Comparison of ENCODE assay signal across 1 cellular context in the genomic region with DNA sequence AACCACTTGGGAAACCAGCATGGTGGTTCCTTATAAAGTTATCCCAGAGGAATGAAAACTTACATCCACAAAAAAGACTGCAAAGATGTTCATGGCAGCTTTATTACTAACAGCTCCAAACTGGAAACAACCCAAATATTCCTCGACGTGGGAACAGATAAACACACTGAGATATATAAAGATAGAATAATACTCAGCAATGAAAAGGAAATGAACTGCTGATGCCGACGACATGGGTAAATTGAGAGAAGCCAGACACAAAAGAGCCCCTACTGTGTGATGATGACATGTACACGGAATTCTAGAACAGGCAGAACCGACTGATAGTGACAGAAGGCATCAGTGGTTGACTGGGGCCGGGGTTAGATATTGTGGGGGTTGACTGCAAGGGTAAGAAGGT.
A peak's percentile ranks its signal among the peaks of the same experiment; 100 is the strongest.
TF ChIP-seq lines count a peak whose summit lies in the region.

No MANE protein-coding gene starts in this region.

TF ChIP-seq in HepG2, 621 proteins besides CTCF, POLR2A, EP300 and RAD21:
- TF ChIP-seq ZNF788 (CRISPR knock-in tag; IDR thresholded peaks at IDR 0.05; ENCODE audit: borderline replicate concordance) (0 out of 2 replicates have a peak, but pooled peaks have one; percentile 8), ZNF430 (CRISPR knock-in tag; IDR thresholded peaks at IDR 0.05) (0 out of 2 replicates have a peak, but pooled peaks have one; percentile 29), ZKSCAN1 (IDR thresholded peaks at IDR 0.05; ENCODE audit: low read length) (peak; percentile 24; the same call in 1 of the 2 replicates)
- TF ChIP-seq, protein P1, sequence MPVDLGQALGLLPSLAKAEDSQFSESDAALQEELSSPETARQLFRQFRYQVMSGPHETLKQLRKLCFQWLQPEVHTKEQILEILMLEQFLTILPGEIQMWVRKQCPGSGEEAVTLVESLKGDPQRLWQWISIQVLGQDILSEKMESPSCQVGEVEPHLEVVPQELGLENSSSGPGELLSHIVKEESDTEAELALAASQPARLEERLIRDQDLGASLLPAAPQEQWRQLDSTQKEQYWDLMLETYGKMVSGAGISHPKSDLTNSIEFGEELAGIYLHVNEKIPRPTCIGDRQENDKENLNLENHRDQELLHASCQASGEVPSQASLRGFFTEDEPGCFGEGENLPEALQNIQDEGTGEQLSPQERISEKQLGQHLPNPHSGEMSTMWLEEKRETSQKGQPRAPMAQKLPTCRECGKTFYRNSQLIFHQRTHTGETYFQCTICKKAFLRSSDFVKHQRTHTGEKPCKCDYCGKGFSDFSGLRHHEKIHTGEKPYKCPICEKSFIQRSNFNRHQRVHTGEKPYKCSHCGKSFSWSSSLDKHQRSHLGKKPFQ (CRISPR knock-in tag; IDR thresholded peaks at IDR 0.05; ENCODE audit: insufficient replicate concordance) = peak; percentile 21
- TF ChIP-seq, protein P2, sequence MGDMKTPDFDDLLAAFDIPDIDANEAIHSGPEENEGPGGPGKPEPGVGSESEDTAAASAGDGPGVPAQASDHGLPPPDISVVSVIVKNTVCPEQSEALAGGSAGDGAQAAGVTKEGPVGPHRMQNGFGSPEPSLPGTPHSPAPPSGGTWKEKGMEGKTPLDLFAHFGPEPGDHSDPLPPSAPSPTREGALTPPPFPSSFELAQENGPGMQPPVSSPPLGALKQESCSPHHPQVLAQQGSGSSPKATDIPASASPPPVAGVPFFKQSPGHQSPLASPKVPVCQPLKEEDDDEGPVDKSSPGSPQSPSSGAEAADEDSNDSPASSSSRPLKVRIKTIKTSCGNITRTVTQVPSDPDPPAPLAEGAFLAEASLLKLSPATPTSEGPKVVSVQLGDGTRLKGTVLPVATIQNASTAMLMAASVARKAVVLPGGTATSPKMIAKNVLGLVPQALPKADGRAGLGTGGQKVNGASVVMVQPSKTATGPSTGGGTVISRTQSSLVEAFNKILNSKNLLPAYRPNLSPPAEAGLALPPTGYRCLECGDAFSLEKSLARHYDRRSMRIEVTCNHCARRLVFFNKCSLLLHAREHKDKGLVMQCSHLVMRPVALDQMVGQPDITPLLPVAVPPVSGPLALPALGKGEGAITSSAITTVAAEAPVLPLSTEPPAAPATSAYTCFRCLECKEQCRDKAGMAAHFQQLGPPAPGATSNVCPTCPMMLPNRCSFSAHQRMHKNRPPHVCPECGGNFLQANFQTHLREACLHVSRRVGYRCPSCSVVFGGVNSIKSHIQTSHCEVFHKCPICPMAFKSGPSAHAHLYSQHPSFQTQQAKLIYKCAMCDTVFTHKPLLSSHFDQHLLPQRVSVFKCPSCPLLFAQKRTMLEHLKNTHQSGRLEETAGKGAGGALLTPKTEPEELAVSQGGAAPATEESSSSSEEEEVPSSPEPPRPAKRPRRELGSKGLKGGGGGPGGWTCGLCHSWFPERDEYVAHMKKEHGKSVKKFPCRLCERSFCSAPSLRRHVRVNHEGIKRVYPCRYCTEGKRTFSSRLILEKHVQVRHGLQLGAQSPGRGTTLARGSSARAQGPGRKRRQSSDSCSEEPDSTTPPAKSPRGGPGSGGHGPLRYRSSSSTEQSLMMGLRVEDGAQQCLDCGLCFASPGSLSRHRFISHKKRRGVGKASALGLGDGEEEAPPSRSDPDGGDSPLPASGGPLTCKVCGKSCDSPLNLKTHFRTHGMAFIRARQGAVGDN (CRISPR knock-in tag; IDR thresholded peaks at IDR 0.05) = no peak
TF ChIP-seq in HepG2: peak in this region for 4.
